Comparison of ENCODE assay signal across 2 cellular contexts in genomic region chr5:31235381-31235780, GRCh38.
TF ChIP-seq lines count a peak whose summit lies in the region.

No MANE protein-coding gene starts in this region.

TF ChIP-seq in SK-N-SH, 30 proteins besides CTCF, POLR2A, EP300 and RAD21:
- TF ChIP-seq RXRA (IDR thresholded peaks at IDR 0.05; ENCODE audit: borderline replicate concordance, low read depth) = no peak

TF ChIP-seq in WTC11, 78 proteins besides CTCF, POLR2A, EP300 and RAD21:
- TF ChIP-seq TEAD1 (CRISPR knock-in tag; IDR thresholded peaks at IDR 0.05) (no peak), E2F5 (CRISPR knock-in tag; IDR thresholded peaks at IDR 0.05) (no peak), NR3C1 (CRISPR knock-in tag; conservative IDR thresholded peaks at IDR 0.05; ENCODE audit: low read depth) (no peak), FOXP4 (CRISPR knock-in tag; IDR thresholded peaks at IDR 0.05) (no peak), CREM (CRISPR knock-in tag; IDR thresholded peaks at IDR 0.05) (no peak), KAT7 (CRISPR knock-in tag; IDR thresholded peaks at IDR 0.05; ENCODE audit: borderline replicate concordance) (no peak), ZNF671 (CRISPR knock-in tag; IDR thresholded peaks at IDR 0.05) (no peak), SP1 (CRISPR knock-in tag; conservative IDR thresholded peaks at IDR 0.05) (no peak), IRF1 (CRISPR knock-in tag; IDR thresholded peaks at IDR 0.05) (no peak), CDX4 (CRISPR knock-in tag; IDR thresholded peaks at IDR 0.05; ENCODE audit: borderline replicate concordance) (no peak), FOXP1 (CRISPR knock-in tag; IDR thresholded peaks at IDR 0.05; ENCODE audit: borderline replicate concordance) (no peak), ZSCAN18 (CRISPR knock-in tag; IDR thresholded peaks at IDR 0.05) (no peak), HMGA2 (CRISPR knock-in tag; IDR thresholded peaks at IDR 0.05) (no peak), GABPB1 (CRISPR knock-in tag; IDR thresholded peaks at IDR 0.05) (no peak), E2F1 (CRISPR knock-in tag; IDR thresholded peaks at IDR 0.05) (no peak), ETV6 (CRISPR knock-in tag; IDR thresholded peaks at IDR 0.05) (no peak), GRHL2 (CRISPR knock-in tag; IDR thresholded peaks at IDR 0.05; ENCODE audit: insufficient replicate concordance, severe bottlenecking) (no peak), NFE2L1 (CRISPR knock-in tag; IDR thresholded peaks at IDR 0.05) (no peak)
